In genomic region chr11:62558669-62559068, GRCh38 we compare ENCODE assay signal across 12 cellular contexts. TPM values are rescaled to one million over a fixed set of nuclear protein-coding genes. Genes with fewer than 3 reads are reported as not detected.
A peak's percentile ranks its signal among the peaks of the same experiment; 100 is the strongest.
DNase-seq lines count a peak whose midpoint lies in the region; ATAC-seq and TF ChIP-seq lines count a peak whose summit lies in the region.
"Had no signal": no experiment of that assay in that cellular context is flagged by ENCODE, and none has a peak within 500 bp of the region (broad histone marks: within the 10 kb centered on the region; RNA-seq: fewer than 3 reads in every experiment).

No MANE protein-coding gene starts in this region.

- H3K27me3 ChIP-seq in CD4-positive, CD25-positive, alpha-beta regulatory T cell (ENCODE audit: control insufficient read depth, insufficient read depth, low read length), result no peaks in the 10 kb centered on the region
- H3K27me3 ChIP-seq in HCT116 (ENCODE audit: insufficient read depth, low read length) (no peaks in the 10 kb centered on the region), neural progenitor cell (no peaks in the 10 kb centered on the region), thyroid gland (no peaks in the 10 kb centered on the region)
- H3K27me3 ChIP-seq: body of pancreas had no signal

- no peak for TF ChIP-seq RAD21 in HCT116 (IDR thresholded peaks at IDR 0.05; ENCODE audit: low read depth)

- no peak overlapping the region for H2AFZ ChIP-seq in HCT116 (ENCODE audit: low read depth, low read length, poor library complexity, severe bottlenecking)
- no peak overlapping the region for H2AFZ ChIP-seq in neural progenitor cell (replicated peaks)

- H3K9ac ChIP-seq in HCT116 (ENCODE audit: low read length), result peak overlapping the region; percentile 81
- H3K9ac ChIP-seq in neural progenitor cell, result no peak overlapping the region

- H3K79me2 ChIP-seq in HCT116 (ENCODE audit: insufficient read depth, low read length), result peaks cover 60% of the 10 kb centered on the region
- H3K79me2 ChIP-seq in neural progenitor cell (ENCODE audit: low read depth), result peaks cover 36% of the 10 kb centered on the region

- H3K36me3 ChIP-seq in CD4-positive, CD25-positive, alpha-beta regulatory T cell (ENCODE audit: control insufficient read depth, insufficient read depth, low read length), result peaks cover 25% of the 10 kb centered on the region
- H3K36me3 ChIP-seq in HCT116 (ENCODE audit: control insufficient read depth in 1 of 2, insufficient read depth in 2 of 2, low read length in 2 of 2) (peaks cover 18 to 37% of the 10 kb centered on the region in 2 experiments), neural progenitor cell (peaks cover 10% of the 10 kb centered on the region), thyroid gland (peaks cover 32 to 37% of the 10 kb centered on the region in 2 donors)

- TF ChIP-seq POLR2A in HCT116 (IDR thresholded peaks at IDR 0.05; ENCODE audit: borderline replicate concordance, extremely low read depth, insufficient read depth, insufficient read length), result no peak
- TF ChIP-seq POLR2A in thyroid gland (IDR thresholded peaks at IDR 0.05), result no peak

- H3K36me3 Mint-ChIP-seq in CD4-positive, CD25-positive, alpha-beta regulatory T cell, result peaks cover 23% of the 10 kb centered on the region
- peaks cover 60% of the 10 kb centered on the region for H3K36me3 Mint-ChIP-seq in activated CD8-positive, alpha-beta T cell treated with anti-CD3 and anti-CD28 coated beads, Interleukin-2, amount 10 ng/mL, durations not matched to agents 7 days and 5 days (ENCODE audit: low read depth)
- peaks cover 29% of the 10 kb centered on the region for H3K36me3 Mint-ChIP-seq in neural progenitor cell

- POLR2A ChIA-PET in HCT116 (lab: Charles Lee), result interaction anchor here (0.8 to 2.7 kb wide), 4 partner anchors 9 to 51 kb away, joined by 3 to 14 read pairs (median 4); no protein-coding TSS in a partner anchor
- POLR2A ChIA-PET in activated CD8-positive, alpha-beta T cell treated with anti-CD3 and anti-CD28 coated beads, Interleukin-2, amount 10 ng/mL, durations not matched to agents 7 days and 5 days (lab: Charles Lee), result interaction anchor here (1.3 to 2.9 kb wide), 2 partner anchors 15 to 134 kb away, joined by 3 to 36 read pairs; no protein-coding TSS in a partner anchor

- peak overlapping the region in 2 of 3 donors; percentile 63 to 87 for H3K27ac Mint-ChIP-seq in CD4-positive, CD25-positive, alpha-beta regulatory T cell
- peak overlapping the region; percentile 28 for H3K27ac Mint-ChIP-seq in activated CD8-positive, alpha-beta T cell treated with anti-CD3 and anti-CD28 coated beads, Interleukin-2, amount 10 ng/mL, durations not matched to agents 7 days and 5 days
- no peak overlapping the region for H3K27ac Mint-ChIP-seq in neural progenitor cell

- H3K9me3 ChIP-seq in CD4-positive, CD25-positive, alpha-beta regulatory T cell (ENCODE audit: control insufficient read depth in 2 of 2, low read length in 2 of 2), result no peaks in the 10 kb centered on the region
- no peaks in the 10 kb centered on the region for H3K9me3 ChIP-seq in HCT116 (ENCODE audit: control insufficient read depth in 1 of 2, insufficient read depth in 1 of 2, low read depth in 1 of 2, low read length in 2 of 2)
- no peaks in the 10 kb centered on the region for H3K9me3 ChIP-seq in neural progenitor cell (ENCODE audit: low read depth)
- H3K9me3 ChIP-seq in thyroid gland, result no peaks in the 10 kb centered on the region
- H3K9me3 ChIP-seq: body of pancreas had no signal

- peak overlapping the region; percentile 94 for H3K4me2 ChIP-seq in HCT116 (ENCODE audit: low read length)
- H3K4me2 ChIP-seq in neural progenitor cell, result no peak overlapping the region

- 93 to 97% methylated on average over 9 of the region's 9 CpGs for WGBS in thyroid gland, 2 donors

- H3K4me1 Mint-ChIP-seq in CD4-positive, CD25-positive, alpha-beta regulatory T cell, result peaks cover 8 to 75% (median 52%) of the 10 kb centered on the region in 4 donors
- H3K4me1 Mint-ChIP-seq in activated CD8-positive, alpha-beta T cell treated with anti-CD3 and anti-CD28 coated beads, Interleukin-2, amount 10 ng/mL, durations not matched to agents 7 days and 5 days (ENCODE audit: low read depth), result peaks cover 80% of the 10 kb centered on the region
- peaks cover 47% of the 10 kb centered on the region for H3K4me1 Mint-ChIP-seq in neural progenitor cell

- H3F3A ChIP-seq in neural progenitor cell (ENCODE audit: low read depth), result peaks cover 92% of the 10 kb centered on the region

- peaks cover 72% of the 10 kb centered on the region for H3K4me1 ChIP-seq in CD4-positive, CD25-positive, alpha-beta regulatory T cell (ENCODE audit: control insufficient read depth, insufficient read depth, low read length, poor library complexity, severe bottlenecking)
- H3K4me1 ChIP-seq in HCT116 (ENCODE audit: control insufficient read depth in 1 of 2, insufficient read depth in 2 of 2, low read length in 2 of 2) (peaks cover 92 to 100% of the 10 kb centered on the region in 2 experiments), neural progenitor cell (peaks cover 56% of the 10 kb centered on the region), thyroid gland (peaks cover 46 to 55% of the 10 kb centered on the region in 2 donors)

- BruUV-seq in HCT116 (replicated peaks; lab: Mats Ljungman, UMichigan), result no TSS peak

- H4K20me1 ChIP-seq in HCT116 (ENCODE audit: insufficient read depth) (peaks cover 3% of the 10 kb centered on the region; the same call in 1 of the 2 replicates), neural progenitor cell (ENCODE audit: low read depth) (peaks cover 54% of the 10 kb centered on the region)

- ATAC-seq in CD4-positive, CD25-positive, alpha-beta regulatory T cell (ENCODE audit: low read depth in 2 of 2), result no peak
- ATAC-seq in HCT116 (no peak), GM19452 (IDR thresholded peaks at IDR 0.05; ENCODE audit: unreplicated experiment) (no peak), left lobe of liver (no peak)
- ATAC-seq in activated CD8-positive, alpha-beta T cell treated with anti-CD3 and anti-CD28 coated beads, Interleukin-2, amount 10 ng/mL, durations not matched to agents 7 days and 5 days, result no peak
- ATAC-seq: body of pancreas had no signal

- intact Hi-C loops in HCT116 (cut with micrococcal nuclease) (loop anchor here (5.0 kb wide), 1 partner anchor 284 kb away; no protein-coding TSS in a partner anchor), thyroid gland (cut with DNase I) (no loop called here)

- RAD21 ChIA-PET in HCT116 (lab: Charles Lee; ENCODE audit: low non-redundant PET in 1 of 2, low total read pairs in 2 of 2, uncharacterized antibody in 2 of 2, unreplicated experiment in 2 of 2), result interaction anchor here (1.1 to 2.3 kb wide), 2 partner anchors 11 to 15 kb away, joined by 3 to 11 read pairs; no protein-coding TSS in a partner anchor

- no peak overlapping the region for H3K4me3 ChIP-seq in CD4-positive, CD25-positive, alpha-beta regulatory T cell (ENCODE audit: low read depth, low read length)
- H3K4me3 ChIP-seq in HCT116 (replicated peaks in 1 of 2; ENCODE audit: low read depth in 1 of 2, low read length in 2 of 2) (no peak overlapping the region), neural progenitor cell (no peak overlapping the region), thyroid gland (replicated peaks in 1 of 3) (no peak overlapping the region)
- H3K4me3 ChIP-seq: body of pancreas had no signal

- CTCF ChIA-PET in HCT116 (lab: Charles Lee), result interaction anchor here (1.7 to 5.8 kb wide), 3 partner anchors 135 to 164 kb away, joined by 16 to 93 read pairs (median 47); no protein-coding TSS in a partner anchor
- CTCF ChIA-PET in activated CD8-positive, alpha-beta T cell treated with anti-CD3 and anti-CD28 coated beads, Interleukin-2, amount 10 ng/mL, durations not matched to agents 7 days and 5 days (lab: Charles Lee), result interaction anchor here (1.0 to 12.7 kb wide), 9 partner anchors 12 to 181 kb away, joined by 3 to 294 read pairs (median 16); partner anchors contain the start of genes AHNAK and TUT1

- peak overlapping the region in 2 of 4 donors; percentile 15 to 83 for H3K4me3 Mint-ChIP-seq in CD4-positive, CD25-positive, alpha-beta regulatory T cell
- no peak overlapping the region for H3K4me3 Mint-ChIP-seq in activated CD8-positive, alpha-beta T cell treated with anti-CD3 and anti-CD28 coated beads, Interleukin-2, amount 10 ng/mL, durations not matched to agents 7 days and 5 days
- no peak overlapping the region for H3K4me3 Mint-ChIP-seq in neural progenitor cell

- H3K27ac ChIP-seq in CD4-positive, CD25-positive, alpha-beta regulatory T cell (ENCODE audit: insufficient read depth, low read length, poor library complexity, severe bottlenecking), result peak overlapping the region; percentile 99
- peak overlapping the region; percentile 99 for H3K27ac ChIP-seq in HCT116 (ENCODE audit: low read depth, low read length)
- peak overlapping the region; percentile 70 for H3K27ac ChIP-seq in neural progenitor cell
- H3K27ac ChIP-seq in thyroid gland, result peak overlapping the region in 1 of 3 donors; percentile 86

- no peak for TF ChIP-seq CTCF in HCT116 (IDR thresholded peaks at IDR 0.05 in 2 of 3, conservative IDR thresholded peaks at IDR 0.05 in 1 of 3; ENCODE audit: borderline replicate concordance in 1 of 3, insufficient read depth in 1 of 3, low read depth in 2 of 3, low read length in 2 of 3)
- TF ChIP-seq CTCF in neural progenitor cell (IDR thresholded peaks at IDR 0.05), result no peak
- no peak for TF ChIP-seq CTCF in thyroid gland (IDR thresholded peaks at IDR 0.05)

- DNase-seq in CD4-positive, CD25-positive, alpha-beta regulatory T cell, result no peak
- no peak for DNase-seq in HCT116 (ENCODE audit: low read depth, low spot score)
- no peak for DNase-seq in activated CD8-positive, alpha-beta T cell treated with anti-CD3 and anti-CD28 coated beads, Interleukin-2, amount 10 ng/mL, durations not matched to agents 7 days and 5 days
- no peak for DNase-seq in neural progenitor cell (ENCODE audit: low spot score)
- DNase-seq in thyroid gland, result no peak
- no peak for DNase-seq in left lobe of liver (ENCODE audit: low spot score)
- DNase-seq in NCI-H2196 (lab: John Stamatoyannopoulos, UW; ENCODE audit: unreplicated experiment), result no peak
- DNase-seq: body of pancreas, HCEC 1CT, hippocampal formation, NCI-H1930 had no signal

- no peaks in the 10 kb centered on the region for H3K9me2 ChIP-seq in HCT116 (ENCODE audit: insufficient read depth)

- no peaks in the 10 kb centered on the region for H3K9me3 Mint-ChIP-seq in CD4-positive, CD25-positive, alpha-beta regulatory T cell
- no peaks in the 10 kb centered on the region for H3K9me3 Mint-ChIP-seq in activated CD8-positive, alpha-beta T cell treated with anti-CD3 and anti-CD28 coated beads, Interleukin-2, amount 10 ng/mL, durations not matched to agents 7 days and 5 days (ENCODE audit: insufficient read depth)
- H3K9me3 Mint-ChIP-seq in neural progenitor cell, result no peaks in the 10 kb centered on the region

- no peaks in the 10 kb centered on the region for H3K27me3 Mint-ChIP-seq in CD4-positive, CD25-positive, alpha-beta regulatory T cell
- no peaks in the 10 kb centered on the region for H3K27me3 Mint-ChIP-seq in activated CD8-positive, alpha-beta T cell treated with anti-CD3 and anti-CD28 coated beads, Interleukin-2, amount 10 ng/mL, durations not matched to agents 7 days and 5 days (ENCODE audit: low read depth)
- H3K27me3 Mint-ChIP-seq in neural progenitor cell (ENCODE audit: insufficient read depth, low read depth), result peaks cover 4% of the 10 kb centered on the region

RNA-seq across cellular contexts. Expression of gene AHNAK, which starts 12.1 kb away (rescaled TPM):
- 852 TPM for total RNA-seq in CD4-positive, CD25-positive, alpha-beta regulatory T cell
- polyA plus RNA-seq in CD4-positive, CD25-positive, alpha-beta regulatory T cell, result 10 to 100 TPM; 22.3 to 59.3 (median 39.5) TPM
- 239 TPM for total RNA-seq in HCT116 (2021; ENCODE audit: unreplicated experiment)
- 99.3 and 137 TPM in 2 replicates for polyA plus RNA-seq in HCT116 (2012)
- total RNA-seq in activated CD8-positive, alpha-beta T cell treated with anti-CD3 and anti-CD28 coated beads, Interleukin-2, amount 10 ng/mL, durations not matched to agents 7 days and 5 days, result 100 to 1,000 TPM; 123 to 129 TPM
- total RNA-seq in neural progenitor cell (ENCODE audit: low replicate concordance), result 14.9 and 15.0 TPM in 2 replicates
- 100 to 1,000 TPM; 227 to 400 (median 288) TPM for total RNA-seq in thyroid gland
- 115 TPM for total RNA-seq in left lobe of liver

RNA-seq across cellular contexts. Expression of gene EEF1G, which starts 15.0 kb away (rescaled TPM):
- 1,198 TPM for total RNA-seq in CD4-positive, CD25-positive, alpha-beta regulatory T cell
- 1,000 to 10,000 TPM in 3 of 4 donors, 100 to 1,000 TPM in 1; 775 to 1,680 (median 1,413) TPM for polyA plus RNA-seq in CD4-positive, CD25-positive, alpha-beta regulatory T cell
- total RNA-seq in HCT116 (2021; ENCODE audit: unreplicated experiment) (1,901 TPM), neural progenitor cell (ENCODE audit: low replicate concordance) (2,358 and 3,183 TPM in 2 replicates), thyroid gland (1,000 to 10,000 TPM; 1,334 to 1,814 (median 1,607) TPM), left lobe of liver (441 TPM)
- 2,991 and 3,021 TPM in 2 replicates for polyA plus RNA-seq in HCT116 (2012)
- total RNA-seq in activated CD8-positive, alpha-beta T cell treated with anti-CD3 and anti-CD28 coated beads, Interleukin-2, amount 10 ng/mL, durations not matched to agents 7 days and 5 days, result 1,000 to 10,000 TPM; 1,058 to 1,098 TPM

RNA-seq across cellular contexts. Expression of gene TUT1, which starts 32.7 kb away (rescaled TPM):
- total RNA-seq in CD4-positive, CD25-positive, alpha-beta regulatory T cell, result 22.0 TPM
- polyA plus RNA-seq in CD4-positive, CD25-positive, alpha-beta regulatory T cell, result 10 to 100 TPM in 3 of 4 donors, 1 to 10 TPM in 1; 6.5 to 11.9 (median 10.9) TPM
- total RNA-seq in HCT116 (2021; ENCODE audit: unreplicated experiment), result 49.0 TPM
- polyA plus RNA-seq in HCT116 (2012), result 23.7 and 25.5 TPM in 2 replicates
- total RNA-seq in activated CD8-positive, alpha-beta T cell treated with anti-CD3 and anti-CD28 coated beads, Interleukin-2, amount 10 ng/mL, durations not matched to agents 7 days and 5 days, result 10 to 100 TPM; 22.2 to 25.0 TPM
- 4.8 and 23.1 TPM in 2 replicates for total RNA-seq in neural progenitor cell (ENCODE audit: low replicate concordance)
- total RNA-seq in thyroid gland, result 10 to 100 TPM; 13.7 to 20.0 (median 16.1) TPM
- total RNA-seq in left lobe of liver, result 32.6 TPM

RNA-seq across cellular contexts. Expression of gene MTA2, which starts 43.0 kb away (rescaled TPM):
- 172 TPM for total RNA-seq in CD4-positive, CD25-positive, alpha-beta regulatory T cell
- 10 to 100 TPM; 30.3 to 38.6 (median 33.9) TPM for polyA plus RNA-seq in CD4-positive, CD25-positive, alpha-beta regulatory T cell
- 98.9 TPM for total RNA-seq in HCT116 (2021; ENCODE audit: unreplicated experiment)
- polyA plus RNA-seq in HCT116 (2012), result 61.2 and 68.3 TPM in 2 replicates
- total RNA-seq in activated CD8-positive, alpha-beta T cell treated with anti-CD3 and anti-CD28 coated beads, Interleukin-2, amount 10 ng/mL, durations not matched to agents 7 days and 5 days, result 100 to 1,000 TPM; 249 to 273 TPM
- 108 and 135 TPM in 2 replicates for total RNA-seq in neural progenitor cell (ENCODE audit: low replicate concordance)
- total RNA-seq in thyroid gland, result 10 to 100 TPM; 65.3 to 76.7 (median 70.7) TPM
- total RNA-seq in left lobe of liver, result 24.4 TPM

RNA-seq across cellular contexts. Expression of gene EML3, which starts 53.9 kb away (rescaled TPM):
- 165 TPM for total RNA-seq in CD4-positive, CD25-positive, alpha-beta regulatory T cell
- polyA plus RNA-seq in CD4-positive, CD25-positive, alpha-beta regulatory T cell, result 10 to 100 TPM; 16.1 to 23.2 (median 16.4) TPM
- 124 TPM for total RNA-seq in HCT116 (2021; ENCODE audit: unreplicated experiment)
- 65.7 and 71.8 TPM in 2 replicates for polyA plus RNA-seq in HCT116 (2012)
- 100 to 1,000 TPM; 120 to 144 TPM for total RNA-seq in activated CD8-positive, alpha-beta T cell treated with anti-CD3 and anti-CD28 coated beads, Interleukin-2, amount 10 ng/mL, durations not matched to agents 7 days and 5 days
- 4.0 and 26.6 TPM in 2 replicates for total RNA-seq in neural progenitor cell (ENCODE audit: low replicate concordance)
- 10 to 100 TPM; 28.3 to 58.0 (median 46.6) TPM for total RNA-seq in thyroid gland
- total RNA-seq in left lobe of liver, result 29.9 TPM
